Comparison of ENCODE assay signal across 8 cellular contexts in the genomic region with DNA sequence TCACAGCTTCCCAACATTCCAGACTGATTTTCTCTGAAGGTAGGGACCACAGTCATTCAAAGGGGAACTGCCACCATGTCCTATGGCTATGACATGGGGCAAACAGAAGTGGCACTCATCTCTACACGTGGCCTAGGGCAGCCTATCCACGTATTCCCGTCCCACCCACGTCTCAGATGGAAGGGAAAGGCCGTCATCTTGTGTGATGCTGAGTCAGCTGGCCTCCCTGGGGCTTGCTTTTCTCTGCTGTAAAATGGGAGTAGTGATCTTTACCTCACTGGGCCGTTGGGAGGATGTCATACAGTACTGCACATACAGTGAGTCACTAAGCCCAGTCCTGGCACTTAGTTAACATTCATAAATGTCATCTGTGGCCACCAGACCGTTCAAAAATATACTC.
DNase-seq lines count a peak whose midpoint lies in the region; ATAC-seq, FAIRE-seq and TF ChIP-seq lines count a peak whose summit lies in the region.

No MANE protein-coding gene starts in this region.

- H3K36me3 ChIP-seq in endothelial cell of umbilical vein (ENCODE audit: control insufficient read depth in 2 of 2, extremely low read depth in 1 of 2, insufficient read depth in 2 of 2, low read length in 2 of 2): no peaks in the 10 kb centered on the region
- H3K36me3 ChIP-seq in BE2C: no peaks in the 10 kb centered on the region

- POLR2A ChIA-PET in endothelial cell of umbilical vein (lab: Charles Lee): no interaction called here

- TF ChIP-seq POLR2A in endothelial cell of umbilical vein (IDR thresholded peaks at IDR 0.05; ENCODE audit: low read depth, low read length): no peak

- H2AFZ ChIP-seq in endothelial cell of umbilical vein (ENCODE audit: low read depth, low read length): no peak overlapping the region

- no peaks in the 10 kb centered on the region for H3K9me1 ChIP-seq in endothelial cell of umbilical vein (replicated peaks; ENCODE audit: control insufficient read depth, extremely low read depth, insufficient read depth, low read length)

- in situ Hi-C loops in GM13977 (cut with MboI; ENCODE audit: low pct_unique_long_range_greater_than_20kb, low sequenced_read_pairs, unreplicated experiment): no loop called here

- peaks cover 80% of the 10 kb centered on the region for H3K79me2 ChIP-seq in endothelial cell of umbilical vein (ENCODE audit: control insufficient read depth, insufficient read depth, low read length)

- BruUV-seq in endothelial cell of umbilical vein (replicated peaks; lab: Mats Ljungman, UMichigan): no TSS peak

- H3K9me3 ChIP-seq in endothelial cell of umbilical vein (replicated peaks; ENCODE audit: control insufficient read depth, insufficient read depth, low read length) (no peaks in the 10 kb centered on the region), BE2C (no peaks in the 10 kb centered on the region)

- H3K27me3 ChIP-seq in endothelial cell of umbilical vein (ENCODE audit: control insufficient read depth in 2 of 2, insufficient read depth in 2 of 2, low read length in 2 of 2): no peaks in the 10 kb centered on the region
- no peaks in the 10 kb centered on the region for H3K27me3 ChIP-seq in BE2C

- H3K4me2 ChIP-seq in endothelial cell of umbilical vein (ENCODE audit: insufficient read depth, low read length): no peak overlapping the region

- no peak for ATAC-seq in GM18907 (IDR thresholded peaks at IDR 0.05; ENCODE audit: unreplicated experiment)

- H3K9ac ChIP-seq in endothelial cell of umbilical vein (replicated peaks; ENCODE audit: extremely low read depth, insufficient read depth, low read length): peak overlapping the region; percentile 65

- H4K20me1 ChIP-seq in endothelial cell of umbilical vein (replicated peaks; ENCODE audit: control insufficient read depth, extremely low read depth, insufficient read depth, low read length): no peaks in the 10 kb centered on the region

- peak overlapping the region; percentile 93 for H3K27ac ChIP-seq in endothelial cell of umbilical vein (ENCODE audit: insufficient read depth, low read depth, low read length)

- CTCF ChIA-PET in endothelial cell of umbilical vein (lab: Charles Lee): interaction anchor here (1.1 to 1.9 kb wide), 4 partner anchors 10 to 73 kb away, joined by 3 to 15 read pairs (median 6); no protein-coding TSS in a partner anchor

- TF ChIP-seq CTCF in GM13977 (IDR thresholded peaks at IDR 0.05; ENCODE audit: extremely low read depth, insufficient read depth, missing control alignments) (no peak), endothelial cell of umbilical vein (IDR thresholded peaks at IDR 0.05; ENCODE audit: extremely low read depth in 1 of 2, insufficient read depth in 1 of 2, low read depth in 1 of 2, low read length in 2 of 2) (no peak), BE2C (IDR thresholded peaks at IDR 0.05; ENCODE audit: low read depth, low read length) (no peak)

- FAIRE-seq in endothelial cell of umbilical vein (lab: Jason Lieb, UNC): no peak

- H3K4me1 ChIP-seq in endothelial cell of umbilical vein (ENCODE audit: control insufficient read depth, extremely low read depth, insufficient read depth, low read length) (peaks cover 38% of the 10 kb centered on the region), BE2C (peaks cover 12% of the 10 kb centered on the region)

- H3K4me3 ChIP-seq in endothelial cell of umbilical vein (replicated peaks in 1 of 3; ENCODE audit: insufficient read depth in 1 of 3, low read depth in 1 of 3, low read length in 3 of 3) (no peak overlapping the region), BE2C (ENCODE audit: low read depth, low read length) (no peak overlapping the region)

- dilution Hi-C loops in endothelial cell of umbilical vein (cut with MboI; ENCODE audit: extremely low pct_ligation_motif_present, low sequenced_read_pairs): no loop called here

- DNase-seq in GM13977 (ENCODE audit: low spot score) (peak; percentile 57), endothelial cell of umbilical vein (ENCODE audit: low read depth, low spot score) (no peak), GM03348 (ENCODE audit: low spot score) (no peak), SK-N-DZ (ENCODE audit: low spot score) (no peak), BE2C (no peak)
- peak; percentile 58 for DNase-seq in activated CD4-positive, alpha-beta T cell treated with anti-CD3 and anti-CD28 coated beads, Interleukin-2, amount 50 U/mL, for 1 hour
- DNase-seq in stimulated activated CD4-positive, alpha-beta T cell treated with anti-CD3 and anti-CD28 coated beads, TNF-alpha, amount 100 ng/mL, for 24 hours (ENCODE audit: low read depth in 3 of 3): peak in 2 of 3 experiments; percentile 57 to 68

- intact Hi-C loops in endothelial cell of umbilical vein (cut with micrococcal nuclease): no loop called here

TF ChIP-seq in endothelial cell of umbilical vein, 7 proteins besides CTCF, POLR2A, EP300 and RAD21:
- TF ChIP-seq POLR2AphosphoS5 (IDR thresholded peaks at IDR 0.05; ENCODE audit: insufficient read depth, low read depth, low read length) (no peak), GATA2 (IDR thresholded peaks at IDR 0.05; ENCODE audit: insufficient read depth, insufficient read length, low read depth, low read length) (no peak), FOS (IDR thresholded peaks at IDR 0.05; ENCODE audit: borderline replicate concordance, insufficient read depth, low read length) (no peak), MYC (IDR thresholded peaks at IDR 0.05; ENCODE audit: low read depth, low read length) (no peak), JUN (IDR thresholded peaks at IDR 0.05; ENCODE audit: borderline replicate concordance, insufficient read depth, insufficient read length, low read depth) (no peak), EZH2 (IDR thresholded peaks at IDR 0.05; ENCODE audit: borderline replicate concordance, low read depth, low read length, severe bottlenecking) (no peak)
- TF ChIP-seq, protein P1, sequence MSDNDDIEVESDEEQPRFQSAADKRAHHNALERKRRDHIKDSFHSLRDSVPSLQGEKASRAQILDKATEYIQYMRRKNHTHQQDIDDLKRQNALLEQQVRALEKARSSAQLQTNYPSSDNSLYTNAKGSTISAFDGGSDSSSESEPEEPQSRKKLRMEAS (IDR thresholded peaks at IDR 0.05; ENCODE audit: insufficient read depth, insufficient read length): no peak

Comparison
In these comparisons a context has a peak if more than half of its experiments do, and no peak if none do; other contexts are left out.
1. DNase-seq: peak in GM13977 (single experiment), activated CD4-positive, alpha-beta T cell treated with anti-CD3 and anti-CD28 coated beads, Interleukin-2, amount 50 U/mL, for 1 hour (single experiment) and stimulated activated CD4-positive, alpha-beta T cell treated with anti-CD3 and anti-CD28 coated beads, TNF-alpha, amount 100 ng/mL, for 24 hours (2 of 3); none in endothelial cell of umbilical vein (single experiment), GM03348 (single experiment), SK-N-DZ (single experiment) and BE2C (single experiment).